In the genomic region with DNA sequence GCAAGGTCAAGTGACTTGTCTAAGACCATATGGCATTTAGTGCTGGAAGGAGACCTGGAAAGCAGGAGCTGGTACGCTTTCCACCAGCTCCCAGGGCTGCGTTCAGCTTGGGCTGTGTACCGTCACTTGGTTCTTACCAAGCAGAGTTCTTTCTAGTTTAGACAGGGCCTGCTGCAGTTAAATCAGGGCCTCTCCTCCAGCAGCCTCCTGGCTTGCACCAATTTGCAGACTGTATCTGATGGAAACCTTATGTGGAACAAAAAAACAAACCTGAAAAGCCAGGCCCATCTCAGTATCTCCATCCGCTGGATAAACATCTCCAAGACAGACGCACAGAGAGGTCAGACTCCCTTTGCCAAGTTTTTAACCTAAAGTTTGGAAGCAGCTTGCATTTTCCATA, we compare ENCODE assay signal across 11 cellular contexts.
DNase-seq lines count a peak whose midpoint lies in the region; ATAC-seq and TF ChIP-seq lines count a peak whose summit lies in the region.
"Had no signal": no experiment of that assay in that cellular context is flagged by ENCODE, and none has a peak within 500 bp of the region (broad histone marks: within the 10 kb centered on the region; RNA-seq: fewer than 3 reads in every experiment).

No MANE protein-coding gene starts in this region.

- H3K27ac ChIP-seq in ascending aorta (peak overlapping the region; percentile 83 to 90), gastroesophageal sphincter (peak overlapping the region; percentile 74 to 87 (median 82)), neural cell (ENCODE audit: low read length) (peak overlapping the region; percentile 35), transverse colon (peak overlapping the region; percentile 72 to 86 (median 80))

- TF ChIP-seq POLR2A in gastroesophageal sphincter (IDR thresholded peaks at IDR 0.05) (no peak), transverse colon (IDR thresholded peaks at IDR 0.05) (no peak)

- H3K9ac ChIP-seq in neural cell (ENCODE audit: low read length), result no peak overlapping the region

- no peak overlapping the region for H2AFZ ChIP-seq in neural cell (ENCODE audit: low read depth, low read length)

- 20 to 31% methylated on average over 2 to 5 of the region's 5 CpGs for WGBS in gastroesophageal sphincter (ENCODE audit: low coverage in 1 of 2), 2 donors
- 61 to 66% methylated on average over 2 to 5 of the region's 5 CpGs for WGBS in transverse colon (ENCODE audit: low coverage in 1 of 2), 2 donors

- no peaks in the 10 kb centered on the region for H3K36me3 ChIP-seq in ascending aorta
- no peaks in the 10 kb centered on the region for H3K36me3 ChIP-seq in gastroesophageal sphincter
- no peaks in the 10 kb centered on the region for H3K36me3 ChIP-seq in neural cell (ENCODE audit: insufficient read depth, low read length)
- no peaks in the 10 kb centered on the region for H3K36me3 ChIP-seq in transverse colon

- H4K20me1 ChIP-seq in neural cell (ENCODE audit: insufficient read depth), result no peaks in the 10 kb centered on the region

- H3K9me3 ChIP-seq in ascending aorta (no peaks in the 10 kb centered on the region), gastroesophageal sphincter (peaks cover 0 to 10% (median 0%) of the 10 kb centered on the region in 3 donors), neural cell (ENCODE audit: low read length) (no peaks in the 10 kb centered on the region), transverse colon (no peaks in the 10 kb centered on the region)

- no peaks in the 10 kb centered on the region for H3F3A ChIP-seq in neural cell (ENCODE audit: insufficient read depth, low read length, poor library complexity, severe bottlenecking)

- ATAC-seq in gastroesophageal sphincter (peak; percentile 52), GM18517 (IDR thresholded peaks at IDR 0.05; ENCODE audit: unreplicated experiment) (no peak), HG03025 (IDR thresholded peaks at IDR 0.05; ENCODE audit: low FRiP score, unreplicated experiment) (no peak)

- in situ Hi-C loops in transverse colon (cut with MboI; ENCODE audit: low pct_ligation_motif_present in 1 of 4, low pct_unique_long_range_greater_than_20kb in 1 of 4, low sequenced_read_pairs in 3 of 4), result no loop called here

- H3K4me3 ChIP-seq in ascending aorta, result peak overlapping the region in 1 of 2 donors; percentile 7
- no peak overlapping the region for H3K4me3 ChIP-seq in gastroesophageal sphincter
- no peak overlapping the region for H3K4me3 ChIP-seq in neural cell (ENCODE audit: low read length)
- no peak overlapping the region for H3K4me3 ChIP-seq in transverse colon

- TF ChIP-seq CTCF in ascending aorta (IDR thresholded peaks at IDR 0.05) (no peak), gastroesophageal sphincter (IDR thresholded peaks at IDR 0.05) (no peak), neural cell (IDR thresholded peaks at IDR 0.05; ENCODE audit: poor library complexity, severe bottlenecking) (no peak), transverse colon (IDR thresholded peaks at IDR 0.05) (no peak), GM20000 (IDR thresholded peaks at IDR 0.05; ENCODE audit: extremely low read depth, missing control alignments) (no peak)

- intact Hi-C loops in ascending aorta (cut with DNase I), result loop anchor here (1.0 to 10.0 kb wide), 5 partner anchors 36 to 463 kb away; no protein-coding TSS in a partner anchor
- intact Hi-C loops in transverse colon (cut with DNase I; ENCODE audit: low total_unique reads), result no loop called here

- TF ChIP-seq RAD21 in neural cell (conservative IDR thresholded peaks at IDR 0.05), result no peak

- H3K79me2 ChIP-seq in neural cell (replicated peaks; ENCODE audit: insufficient read depth, low read length), result no peaks in the 10 kb centered on the region

- DNase-seq in ascending aorta (ENCODE audit: low spot score in 2 of 2), result peak in 1 of 2 donors; percentile 65
- DNase-seq in transverse colon, result peak; percentile 11
- no peak for DNase-seq in GM20000 (ENCODE audit: low spot score)
- DNase-seq in D341Med (ENCODE audit: low spot score), result no peak
- DNase-seq: activated gamma-delta T cell, small intestine, T-helper 2 cell had no signal

- H3K4me1 ChIP-seq in ascending aorta (peaks cover 9 to 19% of the 10 kb centered on the region in 2 donors), gastroesophageal sphincter (peaks cover 12 to 38% (median 17%) of the 10 kb centered on the region in 3 donors), transverse colon (peaks cover 5 to 14% (median 13%) of the 10 kb centered on the region in 4 donors)

- no peak for TF ChIP-seq EP300 in gastroesophageal sphincter (IDR thresholded peaks at IDR 0.05)
- TF ChIP-seq EP300 in neural cell (conservative IDR thresholded peaks at IDR 0.05; ENCODE audit: poor library complexity, severe bottlenecking), result no peak
- TF ChIP-seq EP300 in transverse colon (IDR thresholded peaks at IDR 0.05; ENCODE audit: low read depth), result no peak

- no peak overlapping the region for H3K4me2 ChIP-seq in neural cell (ENCODE audit: low read length)

- no peaks in the 10 kb centered on the region for H3K9me2 ChIP-seq in neural cell (ENCODE audit: insufficient read depth, low read length)

- H3K27me3 ChIP-seq in ascending aorta (no peaks in the 10 kb centered on the region), gastroesophageal sphincter (no peaks in the 10 kb centered on the region), neural cell (ENCODE audit: insufficient read depth, low read depth, low read length) (no peaks in the 10 kb centered on the region), transverse colon (no peaks in the 10 kb centered on the region)

TF ChIP-seq in neural cell, 6 proteins besides CTCF, POLR2A, EP300 and RAD21:
- peak; percentile 3 for TF ChIP-seq SMC3 (conservative IDR thresholded peaks at IDR 0.05; ENCODE audit: poor library complexity)
- no peak for TF ChIP-seq TAF1 (IDR thresholded peaks at IDR 0.05; ENCODE audit: low read depth)

Comparison
In these comparisons a context has a peak if more than half of its experiments do, and no peak if none do; other contexts are left out.
1. H3K27ac ChIP-seq: peak in every context shown above with its lines; median percentile 86 in ascending aorta; 82 in gastroesophageal sphincter; 80 in transverse colon; 35 in neural cell.